Comparison of ENCODE assay signal across 27 cellular contexts in the genomic region with DNA sequence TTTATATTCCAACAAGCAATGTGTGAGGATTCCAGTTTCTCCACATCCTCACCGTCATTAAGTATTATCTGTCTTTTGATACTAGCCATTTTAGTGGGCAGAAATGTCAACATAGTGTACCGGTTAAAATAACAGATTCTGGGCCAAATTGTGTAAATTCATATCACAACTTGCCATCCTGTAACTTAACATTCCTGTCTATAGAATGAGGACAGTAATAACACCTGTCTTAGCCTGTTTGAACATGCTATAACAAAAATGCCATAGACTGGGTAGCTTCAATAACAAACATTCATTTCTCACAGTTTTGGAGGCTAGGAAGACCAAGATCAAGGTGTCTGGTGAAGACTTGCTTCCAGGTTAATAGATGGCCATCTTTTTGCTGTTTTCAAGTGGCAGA.
"Had no signal": no experiment of that assay in that cellular context is flagged by ENCODE, and none has a peak within 500 bp of the region (broad histone marks: within the 10 kb centered on the region; RNA-seq: fewer than 3 reads in every experiment).

No MANE protein-coding gene starts in this region.

- ATAC-seq: esophagus mucosa; gastroesophageal sphincter; heart left ventricle; left cardiac atrium; left lung; left ventricle myocardium superior; lower lobe of right lung; naive thymus-derived CD4-positive, alpha-beta T cell had no signal

- H3K4me1 ChIP-seq: esophagus squamous epithelium, gastroesophageal sphincter, heart left ventricle, left lung, lower lobe of right lung had no signal

- DNase-seq: dermis blood vessel endothelial cell; dorsolateral prefrontal cortex; effector CD4-positive, alpha-beta T cell; effector memory CD4-positive, alpha-beta T cell; erythroblast; esophagus squamous epithelium; foreskin fibroblast; heart left ventricle; hypothalamus; immature natural killer cell; islet precursor cell; left cardiac atrium; left lung; left ventricle myocardium superior; lower lobe of right lung; mesendoderm; midbrain; naive thymus-derived CD4-positive, alpha-beta T cell had no signal

- H3K9me3 Mint-ChIP-seq: immature natural killer cell, memory B cell had no signal

- H3K36me3 ChIP-seq: esophagus squamous epithelium, gastroesophageal sphincter, heart left ventricle, lower lobe of right lung had no signal

- H3K36me3 Mint-ChIP-seq: memory B cell had no signal

- H3K27me3 ChIP-seq: dorsolateral prefrontal cortex, esophagus squamous epithelium, gastroesophageal sphincter, heart left ventricle, hepatocyte, left lung had no signal

- H3K4me1 Mint-ChIP-seq: immature natural killer cell, memory B cell had no signal

- H3K27me3 Mint-ChIP-seq: memory B cell; naive thymus-derived CD4-positive, alpha-beta T cell had no signal

- H3K4me3 Mint-ChIP-seq: immature natural killer cell; memory B cell; naive thymus-derived CD4-positive, alpha-beta T cell had no signal

- H3K4me3 ChIP-seq: coronary artery, dorsolateral prefrontal cortex, esophagus squamous epithelium, gastroesophageal sphincter, heart left ventricle, hepatocyte, left lung, lower lobe of right lung had no signal

- FAIRE-seq: colon, endothelial cell of umbilical vein, frontal cortex had no signal

- H3K9me3 ChIP-seq: esophagus squamous epithelium, gastroesophageal sphincter, heart left ventricle, left lung, lower lobe of right lung had no signal

- H3K27ac ChIP-seq: coronary artery, dorsolateral prefrontal cortex, epithelial cell of prostate, esophagus squamous epithelium, gastroesophageal sphincter, heart left ventricle, hepatocyte, left lung, lower lobe of right lung had no signal

- H3K27ac Mint-ChIP-seq: immature natural killer cell; memory B cell; naive thymus-derived CD4-positive, alpha-beta T cell had no signal
